14 cellular contexts compared by ENCODE assay signal in the genomic region with DNA sequence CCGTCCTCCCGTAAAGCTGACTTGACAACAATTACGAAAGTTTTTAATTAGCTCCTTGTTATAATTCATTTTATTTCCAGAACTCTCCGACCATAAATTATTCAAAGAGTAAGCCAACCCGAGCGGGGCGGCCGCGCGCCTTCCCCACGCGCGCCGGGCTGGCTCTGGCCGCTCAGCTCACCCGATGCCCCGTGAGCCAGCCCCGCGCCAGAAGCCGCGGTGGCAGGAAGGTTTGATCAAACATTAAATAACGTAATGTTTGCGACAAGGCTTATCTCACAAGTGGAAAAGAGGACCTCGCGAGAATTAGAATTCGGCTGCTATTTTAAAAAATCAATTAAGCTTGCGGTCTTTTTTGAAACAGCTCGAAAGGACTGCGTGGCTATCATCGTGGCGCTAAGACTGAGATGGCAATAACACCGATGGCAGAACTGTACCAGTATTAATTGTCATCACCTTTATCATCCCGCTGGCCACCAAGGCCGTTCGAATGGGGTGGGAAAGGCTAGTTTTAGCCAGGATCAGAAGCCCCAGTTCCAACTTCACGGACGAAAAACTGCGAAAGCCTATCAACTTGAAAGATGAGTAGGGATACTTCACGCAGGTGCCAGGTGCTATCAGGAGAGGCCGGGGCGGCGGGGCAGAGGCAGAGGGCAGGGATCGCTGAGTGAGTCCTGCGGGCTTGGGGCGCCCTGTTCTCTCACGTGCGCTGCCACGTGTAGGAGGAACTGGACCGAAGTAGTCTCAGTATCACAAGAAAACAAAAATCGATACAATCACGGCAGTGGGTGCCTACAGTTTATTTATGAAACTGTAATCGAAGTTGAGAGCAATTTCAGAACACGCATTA. TPM values are rescaled to one million over a fixed set of nuclear protein-coding genes. Genes with fewer than 3 reads are reported as not detected.
DNase-seq lines count a peak whose midpoint lies in the region; ATAC-seq, FAIRE-seq and TF ChIP-seq lines count a peak whose summit lies in the region.
"Had no signal": no experiment of that assay in that cellular context is flagged by ENCODE, and none has a peak within 500 bp of the region (broad histone marks: within the 10 kb centered on the region; RNA-seq: fewer than 3 reads in every experiment).

No MANE protein-coding gene starts in this region.

- H3K4me3 Mint-ChIP-seq in astrocyte (ENCODE audit: unreplicated experiment), result no peak overlapping the region
- H3K4me3 Mint-ChIP-seq: activated naive CD8-positive, alpha-beta T cell treated with anti-CD3 and anti-CD28 coated beads for 36 hours had no signal

- H2BK15ac ChIP-seq in mesenchymal stem cell (ENCODE audit: low read depth, poor library complexity, severe bottlenecking), result no peak overlapping the region

- peak overlapping the region; percentile 26 for H3K27ac Mint-ChIP-seq in astrocyte (ENCODE audit: unreplicated experiment)
- H3K27ac Mint-ChIP-seq: activated naive CD8-positive, alpha-beta T cell treated with anti-CD3 and anti-CD28 coated beads for 36 hours had no signal

- H2BK120ac ChIP-seq in mesenchymal stem cell (ENCODE audit: low read depth, low read length), result no peak overlapping the region

- no peaks in the 10 kb centered on the region for H3K79me1 ChIP-seq in mesenchymal stem cell (replicated peaks; ENCODE audit: low read length, poor library complexity, severe bottlenecking)

- H3K4me1 ChIP-seq in left ventricle myocardium inferior (peaks cover 26% of the 10 kb centered on the region), astrocyte (ENCODE audit: insufficient read depth, low read length) (peaks cover 6% of the 10 kb centered on the region), mesenchymal stem cell (ENCODE audit: control insufficient read depth, insufficient read depth, low read depth, low read length) (peaks cover 23% of the 10 kb centered on the region), mammary epithelial cell (ENCODE audit: insufficient read depth, low read length) (no peaks in the 10 kb centered on the region), sigmoid colon (peaks cover 0 to 32% (median 21%) of the 10 kb centered on the region in 4 donors)

- no peak overlapping the region for H2BK5ac ChIP-seq in mesenchymal stem cell (ENCODE audit: low read depth, low read length, poor library complexity, severe bottlenecking)

- no peak overlapping the region for H3K14ac ChIP-seq in mesenchymal stem cell (ENCODE audit: low read length in 2 of 2)

- H3K36me3 ChIP-seq in left ventricle myocardium inferior (no peaks in the 10 kb centered on the region), astrocyte (ENCODE audit: insufficient read depth, low read length) (no peaks in the 10 kb centered on the region), mesenchymal stem cell (ENCODE audit: control insufficient read depth in 1 of 2, insufficient read depth in 2 of 2, low read depth in 1 of 2, low read length in 2 of 2) (no peaks in the 10 kb centered on the region), mammary epithelial cell (ENCODE audit: insufficient read depth, low read length) (no peaks in the 10 kb centered on the region), sigmoid colon (no peaks in the 10 kb centered on the region)
- H3K36me3 ChIP-seq: lower lobe of right lung, upper lobe of right lung had no signal

- H3K9me3 ChIP-seq in left ventricle myocardium inferior (replicated peaks) (no peaks in the 10 kb centered on the region), astrocyte (ENCODE audit: insufficient read depth, low read depth, low read length) (peaks cover 3% of the 10 kb centered on the region), mesenchymal stem cell (ENCODE audit: control insufficient read depth, low read length) (peaks cover 3% of the 10 kb centered on the region), mammary epithelial cell (replicated peaks; ENCODE audit: insufficient read depth, low read length) (peaks cover 5% of the 10 kb centered on the region), sigmoid colon (no peaks in the 10 kb centered on the region)
- H3K9me3 ChIP-seq: lower lobe of right lung, upper lobe of right lung had no signal

- TF ChIP-seq CTCF in left ventricle myocardium inferior (IDR thresholded peaks at IDR 0.05; ENCODE audit: borderline replicate concordance) (no peak), astrocyte (IDR thresholded peaks at IDR 0.05; ENCODE audit: insufficient read depth, low read depth, low read length) (no peak), mammary epithelial cell (conservative IDR thresholded peaks at IDR 0.05 in 1 of 2, IDR thresholded peaks at IDR 0.05 in 1 of 2; ENCODE audit: extremely low read depth in 1 of 2, insufficient read depth in 1 of 2, low read depth in 1 of 2, low read length in 2 of 2) (no peak), sigmoid colon (IDR thresholded peaks at IDR 0.05) (no peak)

- ATAC-seq in Right ventricle myocardium inferior (no peak), GM21447 (IDR thresholded peaks at IDR 0.05; ENCODE audit: unreplicated experiment) (no peak)
- ATAC-seq: lower lobe of right lung, upper lobe of right lung had no signal

- H2BK12ac ChIP-seq in mesenchymal stem cell (ENCODE audit: low read length in 2 of 2), result no peak overlapping the region

- no peak overlapping the region for H3K9ac ChIP-seq in astrocyte (ENCODE audit: low read length)
- H3K9ac ChIP-seq in mesenchymal stem cell (ENCODE audit: low read length), result no peak overlapping the region
- no peak overlapping the region for H3K9ac ChIP-seq in mammary epithelial cell (ENCODE audit: insufficient read depth, low read length)

- H3K4me2 ChIP-seq in astrocyte (ENCODE audit: low read length), result peak overlapping the region; percentile 72
- peak overlapping the region; percentile 86 for H3K4me2 ChIP-seq in mesenchymal stem cell (ENCODE audit: low read length, poor library complexity, severe bottlenecking)
- no peak overlapping the region for H3K4me2 ChIP-seq in mammary epithelial cell (ENCODE audit: insufficient read depth, low read depth, low read length)

- peaks cover 6% of the 10 kb centered on the region for H3K9me3 Mint-ChIP-seq in astrocyte (ENCODE audit: unreplicated experiment)

- CTCF ChIA-PET in mammary epithelial cell (lab: Charles Lee; ENCODE audit: low non-redundant PET), result no interaction called here

- dilution Hi-C loops in mammary epithelial cell (cut with HindIII; ENCODE audit: low sequenced_read_pairs), result no loop called here

- WGBS in mesenchymal stem cell, result 4% methylated on average over 44 of the region's 53 CpGs
- 36% methylated on average over 44 of the region's 53 CpGs for WGBS in mammary epithelial cell (ENCODE audit: low coverage, missing lambda C conversion rate)
- 6% methylated on average over 53 of the region's 53 CpGs for WGBS in sigmoid colon, 2 donors

- peaks cover 6% of the 10 kb centered on the region for H3K4me1 Mint-ChIP-seq in astrocyte (ENCODE audit: low read depth, unreplicated experiment)

- H3K27me3 Mint-ChIP-seq in astrocyte (ENCODE audit: low read depth, unreplicated experiment), result peaks cover 82% of the 10 kb centered on the region

- no peak overlapping the region for H3K4ac ChIP-seq in mesenchymal stem cell (ENCODE audit: low read depth in 1 of 2, low read length in 2 of 2)

- no peak overlapping the region for H2AFZ ChIP-seq in astrocyte (ENCODE audit: low read depth, low read length)
- H2AFZ ChIP-seq in mesenchymal stem cell (ENCODE audit: low read depth, low read length), result no peak overlapping the region
- H2AFZ ChIP-seq in mammary epithelial cell (ENCODE audit: low read depth, low read length), result no peak overlapping the region

- FAIRE-seq in astrocyte (lab: Jason Lieb, UNC), result no peak

- no peaks in the 10 kb centered on the region for H3K36me3 Mint-ChIP-seq in astrocyte (ENCODE audit: low read depth, unreplicated experiment)
- H3K36me3 Mint-ChIP-seq: activated naive CD8-positive, alpha-beta T cell treated with anti-CD3 and anti-CD28 coated beads for 36 hours had no signal

- H3K79me2 ChIP-seq in astrocyte (ENCODE audit: insufficient read depth, low read length) (no peaks in the 10 kb centered on the region), mammary epithelial cell (ENCODE audit: insufficient read depth, low read length) (no peaks in the 10 kb centered on the region)

- H3K18ac ChIP-seq in mesenchymal stem cell (ENCODE audit: low read depth in 1 of 2, low read length in 2 of 2), result no peak overlapping the region

- H3K4me3 ChIP-seq in left ventricle myocardium inferior (peak overlapping the region; percentile 54), astrocyte (ENCODE audit: insufficient read depth, low read depth, low read length) (no peak overlapping the region), mesenchymal stem cell (ENCODE audit: insufficient read depth in 1 of 2, low read depth in 1 of 2, low read length in 2 of 2) (peak overlapping the region in 1 of 2 experiments; percentile 63), mammary epithelial cell (replicated peaks in 1 of 3; ENCODE audit: insufficient read depth in 1 of 3, low read depth in 2 of 3, low read length in 3 of 3) (no peak overlapping the region), sigmoid colon (no peak overlapping the region)
- H3K4me3 ChIP-seq: upper lobe of right lung had no signal

- in situ Hi-C loops in mammary epithelial cell (cut with MboI; ENCODE audit: low sequenced_read_pairs in 2 of 2), result no loop called here

- TF ChIP-seq POLR2A in sigmoid colon (IDR thresholded peaks at IDR 0.05), result no peak

- H4K20me1 ChIP-seq in astrocyte (ENCODE audit: insufficient read depth, low read length), result peaks cover 6% of the 10 kb centered on the region
- H4K20me1 ChIP-seq in mammary epithelial cell (ENCODE audit: insufficient read depth, low read length), result peaks cover 4% of the 10 kb centered on the region

- no peak overlapping the region for H4K8ac ChIP-seq in mesenchymal stem cell (ENCODE audit: low read length)

- intact Hi-C loops in left ventricle myocardium inferior (cut with micrococcal nuclease) (no loop called here), Right ventricle myocardium inferior (cut with DNase I) (loop anchor here (5.0 kb wide), 1 partner anchor 85 kb away; no protein-coding TSS in a partner anchor), mammary epithelial cell (cut with micrococcal nuclease) (no loop called here), sigmoid colon (cut with DNase I) (no loop called here)

- BruUV-seq in mammary epithelial cell (replicated peaks; lab: Mats Ljungman, UMichigan), result no TSS peak

- H3K27ac ChIP-seq in left ventricle myocardium inferior (replicated peaks) (no peak overlapping the region), astrocyte (ENCODE audit: low read depth, low read length) (no peak overlapping the region), mesenchymal stem cell (ENCODE audit: low read length, poor library complexity, severe bottlenecking) (no peak overlapping the region), mammary epithelial cell (ENCODE audit: insufficient read depth, low read depth, low read length) (no peak overlapping the region), sigmoid colon (no peak overlapping the region)
- H3K27ac ChIP-seq: dorsolateral prefrontal cortex, lower lobe of right lung, upper lobe of right lung had no signal

- DNase-seq in left ventricle myocardium inferior (no peak), Right ventricle myocardium inferior (ENCODE audit: missing footprints) (no peak), astrocyte (ENCODE audit: low read depth) (no peak), mesenchymal stem cell (no peak), mammary epithelial cell (no peak), sigmoid colon (no peak)
- no peak for DNase-seq in activated CD4-positive, CD25-positive, alpha-beta regulatory T cell (lab: John Stamatoyannopoulos, UW)
- DNase-seq: activated naive CD8-positive, alpha-beta T cell treated with anti-CD3 and anti-CD28 coated beads for 36 hours; dorsolateral prefrontal cortex; lower lobe of right lung; NCI-H226; upper lobe of right lung had no signal

- H3K27me3 ChIP-seq in left ventricle myocardium inferior (ENCODE audit: low read depth), result peaks cover 98% of the 10 kb centered on the region
- peaks cover 94% of the 10 kb centered on the region for H3K27me3 ChIP-seq in astrocyte (ENCODE audit: insufficient read depth, low read length)
- peaks cover 91 to 98% of the 10 kb centered on the region in 2 experiments for H3K27me3 ChIP-seq in mesenchymal stem cell (ENCODE audit: control insufficient read depth in 1 of 2, insufficient read depth in 1 of 2, low read length in 2 of 2)
- peaks cover 82% of the 10 kb centered on the region for H3K27me3 ChIP-seq in mammary epithelial cell (ENCODE audit: insufficient read depth, low read length)
- H3K27me3 ChIP-seq in sigmoid colon, result peaks cover 80 to 98% (median 97%) of the 10 kb centered on the region in 3 donors

- peak overlapping the region in 1 of 2 experiments; percentile 93 for H3K23ac ChIP-seq in mesenchymal stem cell (ENCODE audit: low read length in 2 of 2)

- H2AK5ac ChIP-seq in mesenchymal stem cell (ENCODE audit: low read length, severe bottlenecking), result no peak overlapping the region

- TF ChIP-seq EP300 in sigmoid colon (IDR thresholded peaks at IDR 0.05), result no peak

- no peak overlapping the region for H4K91ac ChIP-seq in mesenchymal stem cell (ENCODE audit: low read length)

RNA-seq across cellular contexts. Expression of a gene that starts 6.4 kb away (rescaled TPM):
- total RNA-seq in left ventricle myocardium inferior (not detected), Right ventricle myocardium inferior (not detected), astrocyte (not detected in 2 replicates), mammary epithelial cell (not detected), sigmoid colon (not detected)
- polyA plus RNA-seq in mesenchymal stem cell (2013, experiment 1 of 2), result not detected
- not detected for polyA plus RNA-seq in mesenchymal stem cell (2013, experiment 2 of 2)
- polyA plus RNA-seq in mammary epithelial cell (not detected), sigmoid colon (under 1 TPM in 1 of 3 donors, not detected in 2; 0.07 TPM)
- not detected for polyA minus RNA-seq in mammary epithelial cell
- total RNA-seq: lower lobe of right lung, renal cortical epithelial cell, upper lobe of right lung had no signal
